ENCODE assay signal across 13 cellular contexts in the genomic region with DNA sequence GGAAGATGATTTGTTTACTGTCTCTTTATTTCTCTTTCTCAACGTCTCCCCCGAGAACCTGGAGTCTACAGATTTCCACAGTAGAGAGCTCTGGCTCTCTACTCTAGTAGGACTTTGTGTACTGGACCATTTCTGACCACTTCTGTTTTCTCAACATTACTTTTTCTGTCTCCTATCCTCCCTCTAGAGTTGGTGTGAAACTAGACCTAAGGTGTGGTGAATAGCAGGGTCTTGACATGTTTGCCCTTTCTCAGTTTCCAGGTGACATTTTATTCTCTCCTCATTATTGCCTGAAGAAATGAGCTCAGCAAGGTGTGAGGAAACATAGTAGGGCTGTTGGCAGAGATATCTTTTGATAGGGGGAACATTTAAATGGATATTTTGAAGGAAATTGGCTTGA.
DNase-seq lines count a peak whose midpoint lies in the region; ATAC-seq and TF ChIP-seq lines count a peak whose summit lies in the region.
"Had no signal": no experiment of that assay in that cellular context is flagged by ENCODE, and none has a peak within 500 bp of the region (broad histone marks: within the 10 kb centered on the region; RNA-seq: fewer than 3 reads in every experiment).

No MANE protein-coding gene starts in this region.

- H3K27me3 Mint-ChIP-seq in CD4-positive, CD25-positive, alpha-beta regulatory T cell, result no peaks in the 10 kb centered on the region
- H3K27me3 Mint-ChIP-seq in progenitor cell of endocrine pancreas, result no peaks in the 10 kb centered on the region

- in situ Hi-C loops in HAP-1 (cut with MboI; ENCODE audit: low sequenced_read_pairs), result no loop called here

- peaks cover 51% of the 10 kb centered on the region for H3K4me1 ChIP-seq in CD4-positive, CD25-positive, alpha-beta regulatory T cell (ENCODE audit: control insufficient read depth, insufficient read depth, low read length, poor library complexity, severe bottlenecking)
- no peaks in the 10 kb centered on the region for H3K4me1 ChIP-seq in HAP-1

- H3K9me3 ChIP-seq in CD4-positive, CD25-positive, alpha-beta regulatory T cell (ENCODE audit: control insufficient read depth in 2 of 2, low read length in 2 of 2), result no peaks in the 10 kb centered on the region
- no peaks in the 10 kb centered on the region for H3K9me3 ChIP-seq in HAP-1

- peak overlapping the region; percentile 89 to 96 (median 94) for H3K27ac Mint-ChIP-seq in CD4-positive, CD25-positive, alpha-beta regulatory T cell
- H3K27ac Mint-ChIP-seq in progenitor cell of endocrine pancreas, result no peak overlapping the region
- H3K27ac Mint-ChIP-seq: nephron progenitor cell had no signal

- no peak for ATAC-seq in CD4-positive, CD25-positive, alpha-beta regulatory T cell (ENCODE audit: low read depth in 2 of 2)
- ATAC-seq in GM18907 (IDR thresholded peaks at IDR 0.05; ENCODE audit: unreplicated experiment) (peak; percentile 75), HG02642 (IDR thresholded peaks at IDR 0.05; ENCODE audit: poor library complexity, unreplicated experiment) (peak; percentile 70), HG03520 (IDR thresholded peaks at IDR 0.05; ENCODE audit: unreplicated experiment) (peak; percentile 62)
- ATAC-seq: Panc1 had no signal

- H3K4me1 Mint-ChIP-seq in CD4-positive, CD25-positive, alpha-beta regulatory T cell, result peaks cover 31 to 85% (median 48%) of the 10 kb centered on the region in 4 donors
- peaks cover 6% of the 10 kb centered on the region for H3K4me1 Mint-ChIP-seq in progenitor cell of endocrine pancreas (ENCODE audit: low read depth)

- peaks cover 0 to 7% (median 0%) of the 10 kb centered on the region in 7 donors for H3K9me3 Mint-ChIP-seq in CD4-positive, CD25-positive, alpha-beta regulatory T cell
- peaks cover 5% of the 10 kb centered on the region for H3K9me3 Mint-ChIP-seq in progenitor cell of endocrine pancreas (ENCODE audit: low read depth)

- peak overlapping the region; percentile 58 for H3K4me3 ChIP-seq in CD4-positive, CD25-positive, alpha-beta regulatory T cell (ENCODE audit: low read depth, low read length)
- H3K4me3 ChIP-seq in HAP-1, result no peak overlapping the region

- H3K27ac ChIP-seq in CD4-positive, CD25-positive, alpha-beta regulatory T cell (ENCODE audit: insufficient read depth, low read length, poor library complexity, severe bottlenecking), result peak overlapping the region; percentile 56

- peak overlapping the region; percentile 43 to 72 (median 60) for H3K4me3 Mint-ChIP-seq in CD4-positive, CD25-positive, alpha-beta regulatory T cell
- H3K4me3 Mint-ChIP-seq in progenitor cell of endocrine pancreas (ENCODE audit: low read depth), result no peak overlapping the region
- H3K4me3 Mint-ChIP-seq: nephron progenitor cell had no signal

- no peaks in the 10 kb centered on the region for H3K27me3 ChIP-seq in CD4-positive, CD25-positive, alpha-beta regulatory T cell (ENCODE audit: control insufficient read depth, insufficient read depth, low read length)
- no peaks in the 10 kb centered on the region for H3K27me3 ChIP-seq in HAP-1 (ENCODE audit: low read depth)

- H3K36me3 Mint-ChIP-seq in CD4-positive, CD25-positive, alpha-beta regulatory T cell, result peaks cover 11% of the 10 kb centered on the region
- H3K36me3 Mint-ChIP-seq in progenitor cell of endocrine pancreas (ENCODE audit: insufficient read depth), result peaks cover 1% of the 10 kb centered on the region

- no peaks in the 10 kb centered on the region for H3K36me3 ChIP-seq in CD4-positive, CD25-positive, alpha-beta regulatory T cell (ENCODE audit: control insufficient read depth, insufficient read depth, low read length)
- H3K36me3 ChIP-seq in HAP-1 (replicated peaks), result no peaks in the 10 kb centered on the region

- DNase-seq in CD4-positive, CD25-positive, alpha-beta regulatory T cell, result no peak
- DNase-seq in activated CD4-positive, CD25-positive, alpha-beta regulatory T cell treated with anti-CD3 and anti-CD28 coated beads, Interleukin-2, amount 50 U/mL, for 72 hours, result no peak
- no peak for DNase-seq in HAP-1 (ENCODE audit: low spot score in 2 of 2)
- no peak for DNase-seq in progenitor cell of endocrine pancreas (ENCODE audit: low spot score, unreplicated experiment)
- no peak for DNase-seq in activated effector memory CD4-positive, alpha-beta T cell treated with anti-CD3 and anti-CD28 coated beads, Interleukin-2, amount 50 U/mL, for 16 hours
- DNase-seq: activated CD4-positive, CD25-positive, alpha-beta regulatory T cell; amniotic stem cell; NCI-H2029 treated with DMSO at 0.1 percent for 48 hours; nephron progenitor cell had no signal

- no peak for TF ChIP-seq CTCF in progenitor cell of endocrine pancreas (IDR thresholded peaks at IDR 0.05; ENCODE audit: unreplicated experiment)

Comparison
In these comparisons a context has a peak if more than half of its experiments do, and no peak if none do; other contexts are left out.
1. ATAC-seq: peak in GM18907 (single experiment), HG02642 (single experiment) and HG03520 (single experiment); none in CD4-positive, CD25-positive, alpha-beta regulatory T cell (0 of 2).